8 cellular contexts compared by ENCODE assay signal in genomic region chr10:133520193-133520738, GRCh38. TPM values are rescaled to one million over a fixed set of nuclear protein-coding genes. Genes with fewer than 3 reads are reported as not detected.
A peak's percentile ranks its signal among the peaks of the same experiment; 100 is the strongest.
DNase-seq lines count a peak whose midpoint lies in the region; ATAC-seq and TF ChIP-seq lines count a peak whose summit lies in the region.

No MANE protein-coding gene starts in this region.

- peak; percentile 75 for ATAC-seq in HG02938 (IDR thresholded peaks at IDR 0.05; ENCODE audit: unreplicated experiment)
- ATAC-seq in mucosa of descending colon = peak; percentile 100

- no peak overlapping the region for H3K27ac ChIP-seq in ACC112 (ENCODE audit: low read depth, low read length)

- H3K27me3 ChIP-seq in ACC112 (ENCODE audit: insufficient read depth, low read length) = peaks cover 16% of the 10 kb centered on the region

- intact Hi-C loops in mucosa of descending colon (cut with DNase I, micrococcal nuclease) = no loop called here

- H3K4me1 ChIP-seq in ACC112 (ENCODE audit: control insufficient read depth, insufficient read depth, low read length, unreplicated experiment) = no peaks in the 10 kb centered on the region
- H3K4me1 ChIP-seq in mucosa of descending colon (ENCODE audit: low read depth) = no peaks in the 10 kb centered on the region

- H3K9me3 ChIP-seq in mucosa of descending colon = peaks cover 12% of the 10 kb centered on the region

- DNase-seq in NCI-H345 treated with DMSO at 0.1 percent for 48 hours (lab: John Stamatoyannopoulos, UW; ENCODE audit: unreplicated experiment) = peak; percentile 59
- DNase-seq in activated CD4-positive, alpha-beta T cell treated with anti-CD3 and anti-CD28 coated beads, Interleukin-2, amount 50 U/mL, for 48 hours = peak; percentile 96 to 97
- peak; percentile 84 for DNase-seq in effector CD8-positive, alpha-beta T cell (lab: John Stamatoyannopoulos, UW)
- peak; percentile 88 to 93 (median 92) for DNase-seq in mucosa of descending colon
- peak; percentile 79 to 88 for DNase-seq in stimulated activated CD8-positive, alpha-beta memory T cell treated with anti-CD3 and anti-CD28 coated beads, Interleukin-4, amount 100 ng/mL, for 4 hours (ENCODE audit: low read depth in 2 of 2, low spot score in 1 of 2)

- peak; percentile 92 for TF ChIP-seq CTCF in mucosa of descending colon (IDR thresholded peaks at IDR 0.05)

- peak; percentile 40 for TF ChIP-seq POLR2A in GM15510 (IDR thresholded peaks at IDR 0.05; ENCODE audit: borderline replicate concordance, extremely low read depth, insufficient read length)

- H3K4me3 ChIP-seq in ACC112 (ENCODE audit: low read depth, low read length) = peak overlapping the region; percentile 75
- no peak overlapping the region for H3K4me3 ChIP-seq in mucosa of descending colon

- no peaks in the 10 kb centered on the region for H3K79me2 ChIP-seq in ACC112 (ENCODE audit: control insufficient read depth, insufficient read depth, low read length, unreplicated experiment)

- H2AFZ ChIP-seq in ACC112 (ENCODE audit: low read length, unreplicated experiment) = peak overlapping the region; percentile 88

- H3K36me3 ChIP-seq in ACC112 (ENCODE audit: insufficient read depth, low read length) (no peaks in the 10 kb centered on the region), mucosa of descending colon (ENCODE audit: low read depth) (no peaks in the 10 kb centered on the region)

RNA-seq across cellular contexts. Expression of gene CYP2E1, which starts 6.9 kb away (rescaled TPM):
- 1 to 10 TPM in 1 of 3 donors, under 1 TPM in 2; 0.70 to 2.5 (median 0.90) TPM for total RNA-seq in mucosa of descending colon

RNA-seq across cellular contexts. Expression of gene SYCE1, which starts 45.1 kb away (rescaled TPM):
- total RNA-seq in mucosa of descending colon = under 1 TPM in 2 of 3 donors, not detected in 1; 0.20 to 0.51 TPM
